Comparison of ENCODE assay signal across 1 cellular context in the genomic region with DNA sequence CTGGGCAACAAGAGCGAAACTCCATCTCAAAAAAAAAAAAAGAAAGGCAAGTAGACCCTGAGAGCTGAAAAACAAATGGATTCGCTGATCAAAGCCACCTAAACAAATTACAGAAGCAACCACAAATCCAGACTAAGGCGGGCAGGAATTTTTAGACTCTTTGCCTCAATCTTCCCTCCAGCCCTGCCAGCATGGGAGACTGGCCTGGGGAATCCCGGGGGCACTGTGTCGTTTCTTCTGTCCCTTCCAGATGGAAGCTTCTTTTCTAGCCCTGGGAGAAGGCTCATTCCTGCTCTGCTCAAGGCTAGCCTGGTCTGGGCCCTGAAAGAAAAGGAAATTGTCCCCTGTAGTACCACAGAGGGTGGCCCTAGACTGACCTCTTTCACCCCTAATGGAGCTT.
TF ChIP-seq lines count a peak whose summit lies in the region.

No MANE protein-coding gene starts in this region.

TF ChIP-seq in A549, 52 proteins besides CTCF, POLR2A, EP300 and RAD21:
- no peak for TF ChIP-seq FOSB (CRISPR knock-in tag; IDR thresholded peaks at IDR 0.05)
- TF ChIP-seq NPAS2 (CRISPR knock-in tag; IDR thresholded peaks at IDR 0.05; ENCODE audit: borderline replicate concordance) = no peak
- no peak for TF ChIP-seq ZC3H11A (IDR thresholded peaks at IDR 0.05)
- TF ChIP-seq FOSL2 (IDR thresholded peaks at IDR 0.05) = no peak
- TF ChIP-seq FOSL2 (CRISPR knock-in tag; IDR thresholded peaks at IDR 0.05) = no peak
- TF ChIP-seq CEBPB (IDR thresholded peaks at IDR 0.05) = no peak
- TF ChIP-seq RFX5 (IDR thresholded peaks at IDR 0.05) = no peak
- TF ChIP-seq JUNB (IDR thresholded peaks at IDR 0.05) = no peak
- no peak for TF ChIP-seq EHMT2 (IDR thresholded peaks at IDR 0.05; ENCODE audit: low read depth)
- TF ChIP-seq, protein P1, sequence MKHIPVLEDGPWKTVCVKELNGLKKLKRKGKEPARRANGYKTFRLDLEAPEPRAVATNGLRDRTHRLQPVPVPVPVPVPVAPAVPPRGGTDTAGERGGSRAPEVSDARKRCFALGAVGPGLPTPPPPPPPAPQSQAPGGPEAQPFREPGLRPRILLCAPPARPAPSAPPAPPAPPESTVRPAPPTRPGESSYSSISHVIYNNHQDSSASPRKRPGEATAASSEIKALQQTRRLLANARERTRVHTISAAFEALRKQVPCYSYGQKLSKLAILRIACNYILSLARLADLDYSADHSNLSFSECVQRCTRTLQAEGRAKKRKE (CRISPR knock-in tag; IDR thresholded peaks at IDR 0.05; ENCODE audit: low read depth) = no peak
- no peak for TF ChIP-seq KDM5A (IDR thresholded peaks at IDR 0.05)
- TF ChIP-seq ZFP36 (IDR thresholded peaks at IDR 0.05; ENCODE audit: borderline replicate concordance, partially characterized antibody) = no peak
- no peak for TF ChIP-seq PHF8 (IDR thresholded peaks at IDR 0.05; ENCODE audit: borderline replicate concordance, low read depth)
